ENCODE assay signal across 11 cellular contexts in genomic region chr6:5086294-5086890, GRCh38. TPM values are rescaled to one million over a fixed set of nuclear protein-coding genes. Genes with fewer than 3 reads are reported as not detected.
A peak's percentile ranks its signal among the peaks of the same experiment; 100 is the strongest.
DNase-seq lines count a peak whose midpoint lies in the region; ATAC-seq, FAIRE-seq and TF ChIP-seq lines count a peak whose summit lies in the region.
"Had no signal": no experiment of that assay in that cellular context is flagged by ENCODE, and none has a peak within 500 bp of the region (broad histone marks: within the 10 kb centered on the region; RNA-seq: fewer than 3 reads in every experiment).

No MANE protein-coding gene starts in this region.

- H2BK20ac ChIP-seq in H1 (ENCODE audit: low read length): no peak overlapping the region

- no peak overlapping the region for H2BK15ac ChIP-seq in H1 (ENCODE audit: low read length)

- CTCF ChIA-PET in H1 (lab: Charles Lee; ENCODE audit: partially characterized antibody): interaction anchor here (0.8 to 1.8 kb wide), 3 partner anchors 18 to 50 kb away, joined by 3 to 4 read pairs (median 3); no protein-coding TSS in a partner anchor

- H3K4me3 Mint-ChIP-seq in activated T-cell treated with anti-CD3 and anti-CD28 coated beads, Interleukin-2, amount 50 U/mL, for 72 hours: peak overlapping the region; percentile 20 to 40
- H3K4me3 Mint-ChIP-seq in activated T-cell treated with anti-CD3 and anti-CD28 coated beads, Interleukin-2, amount 50 U/mL, for 24 hours: no peak overlapping the region

- peak overlapping the region; percentile 78 for H3K18ac ChIP-seq in H1 (ENCODE audit: extremely low read depth, low read length)

- H3K4me2 ChIP-seq in H1 (ENCODE audit: insufficient read depth in 1 of 2, low read depth in 2 of 2, low read length in 2 of 2): peak overlapping the region; percentile 71 to 96

- H3K27ac Mint-ChIP-seq in activated T-cell treated with anti-CD3 and anti-CD28 coated beads, Interleukin-2, amount 50 U/mL, for 72 hours: no peak overlapping the region
- no peak overlapping the region for H3K27ac Mint-ChIP-seq in activated T-cell treated with anti-CD3 and anti-CD28 coated beads, Interleukin-2, amount 50 U/mL, for 24 hours
- H3K27ac Mint-ChIP-seq: activated naive CD4-positive, alpha-beta T cell treated with anti-CD3 and anti-CD28 coated beads, Interleukin-2, amount 50 U/mL, for 24 hours; T-helper 1 cell treated with Interleukin-12 subunit alpha and Interleukin-12 subunit beta and Interleukin-4 antibody, amounts not matched to agents 30 μg/mL and 1 μg/mL, for 36 hours had no signal

- no peak overlapping the region for H4K91ac ChIP-seq in H1 (replicated peaks; ENCODE audit: insufficient read length, low read length)

- peaks cover 0 to 19% (median 8%) of the 10 kb centered on the region in 4 experiments; a peak in 4 of 7 replicates for H3K4me1 ChIP-seq in H1 (replicated peaks in 1 of 4; ENCODE audit: control insufficient read depth in 3 of 4, insufficient read depth in 4 of 4, low read length in 3 of 4)
- H3K4me1 ChIP-seq in muscle layer of colon (ENCODE audit: insufficient read depth, low read length): peaks cover 12% of the 10 kb centered on the region
- peaks cover 0 to 15% (median 11%) of the 10 kb centered on the region in 4 donors for H3K4me1 ChIP-seq in tibial artery

- H3K27me3 Mint-ChIP-seq in activated T-cell treated with anti-CD3 and anti-CD28 coated beads, Interleukin-2, amount 50 U/mL, for 72 hours (ENCODE audit: low read depth): peaks cover 58% of the 10 kb centered on the region
- peaks cover 74% of the 10 kb centered on the region for H3K27me3 Mint-ChIP-seq in activated T-cell treated with anti-CD3 and anti-CD28 coated beads, Interleukin-2, amount 50 U/mL, for 24 hours

- peak overlapping the region; percentile 35; the same call in 1 of the 2 replicates for H2AFZ ChIP-seq in H1 (ENCODE audit: low read length)

- H3K4me3 ChIP-seq in H1 (ENCODE audit: extremely low read depth in 1 of 4, insufficient read depth in 2 of 4, low read depth in 3 of 4, low read length in 4 of 4): peak overlapping the region; percentile 25 to 61 (median 50); a peak in 6 of 8 replicates
- H3K4me3 ChIP-seq in muscle layer of colon (ENCODE audit: low read depth in 1 of 2, low read length in 2 of 2): peak overlapping the region; percentile 70 to 72
- peak overlapping the region; percentile 65 to 85 for H3K4me3 ChIP-seq in tibial artery

- no peak for TF ChIP-seq EP300 in H1 (IDR thresholded peaks at IDR 0.05; ENCODE audit: borderline replicate concordance in 1 of 2, low read depth in 2 of 2, low read length in 2 of 2)

- H4K8ac ChIP-seq in H1 (ENCODE audit: extremely low read depth, insufficient read depth, low read length): peak overlapping the region; percentile 77; the same call in 1 of the 2 replicates

- DNase-seq in activated T-cell treated with anti-CD3 and anti-CD28 coated beads, Interleukin-2, amount 50 U/mL, for 72 hours: no peak
- DNase-seq in activated T-cell treated with anti-CD3 and anti-CD28 coated beads, Interleukin-2, amount 50 U/mL, for 24 hours: no peak
- DNase-seq in H1 (ENCODE audit: low read depth in 1 of 2, low spot score in 2 of 2): peak in 1 of 2 experiments; percentile 70
- no peak for DNase-seq in tibial artery
- DNase-seq: NCI-H1694 treated with DMSO at 0.1 percent for 48 hours had no signal

- H4K20me1 ChIP-seq in H1 (replicated peaks in 1 of 2; ENCODE audit: control insufficient read depth in 1 of 2, insufficient read depth in 2 of 2, low read length in 2 of 2): peaks cover 3 to 5% of the 10 kb centered on the region in 2 experiments

- H2BK120ac ChIP-seq in H1 (replicated peaks; ENCODE audit: low read depth, low read length): no peak overlapping the region

- no peaks in the 10 kb centered on the region for H3K79me2 ChIP-seq in H1 (ENCODE audit: control insufficient read depth in 1 of 2, insufficient read depth in 2 of 2, low read length in 2 of 2)

- peaks cover 35 to 60% (median 57%) of the 10 kb centered on the region in 4 experiments for H3K27me3 ChIP-seq in H1 (replicated peaks in 1 of 4; ENCODE audit: control insufficient read depth in 3 of 4, extremely low read depth in 1 of 4, insufficient read depth in 3 of 4, low read length in 3 of 4)
- no peaks in the 10 kb centered on the region for H3K27me3 ChIP-seq in muscle layer of colon (ENCODE audit: control insufficient read depth in 1 of 2, insufficient read depth in 2 of 2, low read length in 2 of 2)
- no peaks in the 10 kb centered on the region for H3K27me3 ChIP-seq in tibial artery

- no peak overlapping the region for H3K27ac ChIP-seq in H1 (ENCODE audit: low read depth, low read length)
- no peak overlapping the region for H3K27ac ChIP-seq in muscle layer of colon (ENCODE audit: low read depth, low read length)
- peak overlapping the region; percentile 86 to 91 for H3K27ac ChIP-seq in tibial artery

- no peak overlapping the region for H3K14ac ChIP-seq in H1 (ENCODE audit: insufficient read length)

- WGBS in H1 (ENCODE audit: extremely low coverage in 1 of 2, insufficient coverage in 1 of 2, insufficient read length in 1 of 2, insufficient replicate concordance in 2 of 2, low coverage in 1 of 2, low lambda C conversion rate in 2 of 2, missing lambda C conversion rate in 1 of 2), 2 experiments: 23% methylated on average over 55 of the region's 56 CpGs; no CpG with 5 or more reads in 1 of the 2 experiments

- H2BK5ac ChIP-seq in H1 (ENCODE audit: low read depth, low read length): no peak overlapping the region; the same call in 1 of the 2 replicates

- H3K9me3 Mint-ChIP-seq in activated T-cell treated with anti-CD3 and anti-CD28 coated beads, Interleukin-2, amount 50 U/mL, for 72 hours: no peaks in the 10 kb centered on the region
- H3K9me3 Mint-ChIP-seq in activated T-cell treated with anti-CD3 and anti-CD28 coated beads, Interleukin-2, amount 50 U/mL, for 24 hours: no peaks in the 10 kb centered on the region
- H3K9me3 Mint-ChIP-seq: activated naive CD4-positive, alpha-beta T cell treated with anti-CD3 and anti-CD28 coated beads, Interleukin-2, amount 50 U/mL, for 24 hours; T-helper 1 cell treated with Interleukin-12 subunit alpha and Interleukin-12 subunit beta and Interleukin-4 antibody, amounts not matched to agents 30 μg/mL and 1 μg/mL, for 36 hours had no signal

- peak overlapping the region; percentile 60; the same call in 1 of the 2 replicates for H2BK12ac ChIP-seq in H1 (ENCODE audit: low read depth, low read length)

- no peak overlapping the region for H3K23ac ChIP-seq in H1 (ENCODE audit: insufficient read length)

- H3K36me3 Mint-ChIP-seq in activated T-cell treated with anti-CD3 and anti-CD28 coated beads, Interleukin-2, amount 50 U/mL, for 72 hours (ENCODE audit: insufficient read depth in 2 of 2): peaks cover under 1 to 1% of the 10 kb centered on the region in 2 donors
- H3K36me3 Mint-ChIP-seq in activated T-cell treated with anti-CD3 and anti-CD28 coated beads, Interleukin-2, amount 50 U/mL, for 24 hours (ENCODE audit: low read depth): no peaks in the 10 kb centered on the region
- H3K36me3 Mint-ChIP-seq: activated naive CD4-positive, alpha-beta T cell treated with anti-CD3 and anti-CD28 coated beads, Interleukin-2, amount 50 U/mL, for 24 hours had no signal

- no peak for TF ChIP-seq RAD21 in H1 (IDR thresholded peaks at IDR 0.05 in 1 of 2, conservative IDR thresholded peaks at IDR 0.05 in 1 of 2; ENCODE audit: low read depth in 2 of 2, low read length in 2 of 2)

- intact Hi-C loops in tibial artery (cut with DNase I; ENCODE audit: low total_unique reads): loop anchor here (10.0 kb wide), 1 partner anchor 678 kb away; no protein-coding TSS in a partner anchor

- H3K4me1 Mint-ChIP-seq in activated T-cell treated with anti-CD3 and anti-CD28 coated beads, Interleukin-2, amount 50 U/mL, for 72 hours (ENCODE audit: low read depth): peaks cover 8% of the 10 kb centered on the region
- peaks cover 21% of the 10 kb centered on the region for H3K4me1 Mint-ChIP-seq in activated T-cell treated with anti-CD3 and anti-CD28 coated beads, Interleukin-2, amount 50 U/mL, for 24 hours (ENCODE audit: low read depth)

- no peak for FAIRE-seq in H1 (lab: Jason Lieb, UNC)

- TF ChIP-seq CTCF in H1 (IDR thresholded peaks at IDR 0.05; ENCODE audit: control extremely low read depth in 1 of 3, insufficient read depth in 1 of 3, low read depth in 1 of 3, low read length in 3 of 3): no peak
- TF ChIP-seq CTCF in tibial artery (IDR thresholded peaks at IDR 0.05): no peak

- POLR2A ChIA-PET in H1 (lab: Charles Lee; ENCODE audit: partially characterized antibody): interaction anchor here (0.8 to 1.5 kb wide), 3 partner anchors 20 to 83 kb away, joined by 3 to 4 read pairs (median 3); partner anchors contain the start of gene RPP40

- no peak for ATAC-seq in activated T-cell treated with anti-CD3 and anti-CD28 coated beads, Interleukin-2, amount 50 U/mL, for 72 hours (replicated peaks in 1 of 2)
- no peak for ATAC-seq in HG02623 (IDR thresholded peaks at IDR 0.05; ENCODE audit: unreplicated experiment)
- ATAC-seq in GM21723 (IDR thresholded peaks at IDR 0.05; ENCODE audit: unreplicated experiment): no peak
- no peak for ATAC-seq in HG02885 (IDR thresholded peaks at IDR 0.05; ENCODE audit: poor library complexity, unreplicated experiment)

- H3K36me3 ChIP-seq in H1 (ENCODE audit: control insufficient read depth in 2 of 4, insufficient read depth in 4 of 4, low read length in 3 of 4): no peaks in the 10 kb centered on the region
- H3K36me3 ChIP-seq in muscle layer of colon (ENCODE audit: insufficient read depth, low read length): no peaks in the 10 kb centered on the region
- no peaks in the 10 kb centered on the region for H3K36me3 ChIP-seq in tibial artery

- H2AK5ac ChIP-seq in H1 (ENCODE audit: low read depth, low read length): no peak overlapping the region

- peaks cover 17% of the 10 kb centered on the region; the same call in 1 of the 2 replicates for H3K23me2 ChIP-seq in H1 (ENCODE audit: low read depth, low read length)

- no peak overlapping the region for H3K56ac ChIP-seq in H1 (replicated peaks; ENCODE audit: insufficient read length, low read depth, low read length)

- no peak overlapping the region for H3K4ac ChIP-seq in H1 (replicated peaks; ENCODE audit: insufficient read length, low read depth, low read length)

- H3K79me1 ChIP-seq in H1 (ENCODE audit: low read depth, low read length): no peaks in the 10 kb centered on the region

- H4K5ac ChIP-seq in H1 (ENCODE audit: insufficient read length, low read depth, low read length): no peak overlapping the region

- no peak for TF ChIP-seq POLR2A in H1 (IDR thresholded peaks at IDR 0.05; ENCODE audit: control extremely low read depth in 1 of 2, low read depth in 2 of 2, low read length in 2 of 2)

- no peaks in the 10 kb centered on the region; a peak in 1 of 4 replicates for H3K9me3 ChIP-seq in H1 (ENCODE audit: insufficient read depth in 2 of 2, low read depth in 1 of 2, low read length in 1 of 2)
- H3K9me3 ChIP-seq in muscle layer of colon (ENCODE audit: low read length): no peaks in the 10 kb centered on the region
- no peaks in the 10 kb centered on the region for H3K9me3 ChIP-seq in tibial artery

- H3K9ac ChIP-seq in H1 (replicated peaks in 1 of 4; ENCODE audit: extremely low read depth in 1 of 4, low read depth in 3 of 4, low read length in 3 of 4): no peak overlapping the region; a peak in 1 of 7 replicates
- H3K9ac ChIP-seq in muscle layer of colon (ENCODE audit: low read length): no peak overlapping the region

RNA-seq across cellular contexts. Expression of gene PPP1R3G, which starts 1.3 kb away (rescaled TPM):
- under 1 TPM in 1 of 2 donors, not detected in 1; 0.05 TPM for total RNA-seq in activated T-cell treated with anti-CD3 and anti-CD28 coated beads, Interleukin-2, amount 50 U/mL, for 72 hours
- 0.09 TPM in 1 of 2 replicates, not detected in the other for total RNA-seq in H1 (2021; fragmentation: NEBNext Ultra II Directional; extraction: Animal tissue kit (Norgen Biotek cat#: 25700))
- polyA plus RNA-seq in H1 (2011; rRNA removed): 0.03 and 0.06 TPM in 2 replicates
- 0.06 TPM for polyA plus RNA-seq in H1 (2011; cell fraction: cytosol; rRNA removed)
- polyA plus RNA-seq in H1 (2011; cell fraction: nucleus; rRNA removed): 0.06 TPM
- 0.09 to 0.19 TPM (median 0.12 TPM) in 4 replicates for polyA plus RNA-seq in H1 (2012, experiment 1 of 2)
- polyA plus RNA-seq in H1 (2012, experiment 2 of 2): 0.04 TPM
- 0.04 TPM for polyA plus RNA-seq in H1 (2013, experiment 1 of 2)
- 0.06 TPM for polyA plus RNA-seq in H1 (2013, experiment 2 of 2)
- polyA minus RNA-seq in H1 (2011; rRNA and poly(A)+ RNA removed): 0.07 TPM in 1 of 2 replicates, not detected in the other
- not detected for polyA minus RNA-seq in H1 (2011; cell fraction: cytosol; rRNA and poly(A)+ RNA removed)
- polyA minus RNA-seq in H1 (2011; cell fraction: nucleus; rRNA and poly(A)+ RNA removed): not detected

Comparison
In these comparisons a context has a peak if more than half of its experiments do, and no peak if none do; other contexts are left out.
1. H3K27ac ChIP-seq: peak in tibial artery (2 of 2); none in H1 (single experiment) and muscle layer of colon (single experiment).
2. Peak in every context shown above with its lines, with median percentiles within 50 percentile points of each other: H3K4me3 ChIP-seq.